8 cellular contexts compared by ENCODE assay signal in the genomic region with DNA sequence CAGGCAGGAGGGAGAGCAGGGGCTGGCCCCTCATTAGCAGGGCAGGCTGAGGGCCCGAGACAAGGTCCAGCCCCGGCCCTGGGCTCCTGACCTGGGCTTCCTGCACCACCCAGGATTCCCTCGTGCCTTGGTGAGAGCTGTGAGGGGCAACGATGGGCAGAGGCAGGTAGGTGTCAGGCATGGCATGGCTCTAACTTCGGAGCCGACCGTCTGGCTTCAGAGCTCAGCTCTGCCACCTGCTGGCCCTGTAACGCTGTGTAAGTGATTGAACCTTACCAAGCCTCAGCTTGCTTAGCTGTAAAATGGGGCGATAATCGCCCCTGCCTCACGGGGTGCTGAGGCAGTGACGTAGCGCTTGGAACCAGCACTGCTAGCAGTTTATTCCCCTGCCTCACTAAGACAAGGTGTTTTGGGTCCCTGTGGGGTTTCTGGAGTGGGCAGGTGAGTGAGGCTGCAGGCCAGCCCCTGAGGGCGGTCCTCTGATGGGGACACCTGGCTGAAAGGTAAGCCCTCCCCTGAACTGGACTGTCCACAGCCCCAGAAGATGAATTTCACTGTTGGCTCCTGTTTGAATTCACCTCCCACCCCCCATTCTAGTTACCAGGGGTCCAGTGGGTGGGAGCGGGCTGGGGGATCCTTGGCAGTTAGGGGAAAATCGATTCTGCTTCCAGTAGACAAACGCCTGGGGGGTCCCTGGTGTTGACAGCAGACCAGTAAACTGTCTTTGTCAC.
DNase-seq lines count a peak whose midpoint lies in the region; ATAC-seq lines count a peak whose summit lies in the region.

No MANE protein-coding gene starts in this region.

- intact Hi-C loops in left ventricle myocardium superior (cut with micrococcal nuclease): loop anchor here (10.0 kb wide), 1 partner anchor 176 kb away; no protein-coding TSS in a partner anchor

- ATAC-seq in left ventricle myocardium superior (peak; percentile 58), GM19397 (IDR thresholded peaks at IDR 0.05; ENCODE audit: unreplicated experiment) (no peak), GM21526 (IDR thresholded peaks at IDR 0.05; ENCODE audit: low FRiP score, unreplicated experiment) (no peak)

- DNase-seq in NCI-H82 (lab: John Stamatoyannopoulos, UW) (peak; percentile 51), NCI-H82 treated with DMSO at 0.1 percent for 48 hours (lab: John Stamatoyannopoulos, UW; ENCODE audit: unreplicated experiment) (no peak), NOMO-1 treated with DMSO at 0.1 percent for 48 hours (lab: John Stamatoyannopoulos, UW; ENCODE audit: unreplicated experiment) (peak; percentile 12), left ventricle myocardium superior (peak; percentile 70)
- DNase-seq in activated naive CD4-positive, alpha-beta T cell treated with Interleukin-2 at 50 U/mL for 16 hours: peak; percentile 66
- DNase-seq in stimulated activated CD4-positive, alpha-beta T cell treated with anti-CD3 and anti-CD28 coated beads, Interleukin-2, amount 100 ng/mL, for 4 hours (ENCODE audit: low read depth): peak; percentile 18
